In genomic region chr12:123938679-123939480, GRCh38 we compare ENCODE assay signal across 8 cellular contexts. TPM values are rescaled to one million over a fixed set of nuclear protein-coding genes. Genes with fewer than 3 reads are reported as not detected.
A peak's percentile ranks its signal among the peaks of the same experiment; 100 is the strongest.
DNase-seq lines count a peak whose midpoint lies in the region; ATAC-seq and TF ChIP-seq lines count a peak whose summit lies in the region.

No MANE protein-coding gene starts in this region.

- H3K4me1 ChIP-seq in left lung (peaks cover 12 to 23% of the 10 kb centered on the region in 2 donors), colonic mucosa (no peaks in the 10 kb centered on the region)

- peaks cover 0 to 67% of the 10 kb centered on the region in 2 donors for H3K36me3 ChIP-seq in left lung
- no peaks in the 10 kb centered on the region for H3K36me3 ChIP-seq in colonic mucosa

- H3K27ac ChIP-seq in left lung (peak overlapping the region in 1 of 2 donors; percentile 46), colonic mucosa (no peak overlapping the region)

- CTCF ChIA-PET in activated CD4-positive, alpha-beta memory T cell treated with anti-CD3 and anti-CD28 coated beads, Interleukin-2, amount 10 ng/mL, durations not matched to agents 7 days and 5 days (lab: Charles Lee): interaction anchor here (1.2 to 1.5 kb wide), 3 partner anchors 33 to 48 kb away, joined by 4 to 11 read pairs (median 5); no protein-coding TSS in a partner anchor

- peaks cover 25% of the 10 kb centered on the region for H3K4me1 Mint-ChIP-seq in activated CD4-positive, alpha-beta memory T cell treated with anti-CD3 and anti-CD28 coated beads, Interleukin-2, amount 10 ng/mL, durations not matched to agents 7 days and 5 days

- no peak overlapping the region for H3K9ac ChIP-seq in colonic mucosa (ENCODE audit: low read depth in 2 of 2, low read length in 2 of 2)

- H3K4me3 ChIP-seq in AG09309 (ENCODE audit: control insufficient read depth, low read depth, low read length) (no peak overlapping the region), left lung (no peak overlapping the region), colonic mucosa (no peak overlapping the region)

- POLR2A ChIA-PET in activated CD4-positive, alpha-beta memory T cell treated with anti-CD3 and anti-CD28 coated beads, Interleukin-2, amount 10 ng/mL, durations not matched to agents 7 days and 5 days (lab: Charles Lee): interaction anchor here (0.9 to 3.4 kb wide), 5 partner anchors 11 to 226 kb away, joined by 3 to 19 read pairs (median 3); partner anchors contain the start of genes CCDC92 and ZNF664

- peak; percentile 11 for ATAC-seq in left lung
- no peak for ATAC-seq in GM21423 (IDR thresholded peaks at IDR 0.05; ENCODE audit: unreplicated experiment)

- DNase-seq in AG09309 (ENCODE audit: low read depth) (no peak), left lung (peak in 1 of 2 donors; percentile 25), COLO829 (ENCODE audit: low spot score) (no peak), NCI-H2081 treated with DMSO at 0.1 percent for 48 hours (lab: John Stamatoyannopoulos, UW) (no peak), colonic mucosa (no peak)
- DNase-seq in activated CD4-positive, alpha-beta memory T cell treated with anti-CD3 and anti-CD28 coated beads, Interleukin-2, amount 10 ng/mL, durations not matched to agents 7 days and 5 days: no peak

- intact Hi-C loops in left lung (cut with DNase I) (no loop called here), colonic mucosa (cut with DNase I) (no loop called here)

- no peaks in the 10 kb centered on the region for H3K9me3 Mint-ChIP-seq in activated CD4-positive, alpha-beta memory T cell treated with anti-CD3 and anti-CD28 coated beads, Interleukin-2, amount 10 ng/mL, durations not matched to agents 7 days and 5 days

- H3K27me3 Mint-ChIP-seq in activated CD4-positive, alpha-beta memory T cell treated with anti-CD3 and anti-CD28 coated beads, Interleukin-2, amount 10 ng/mL, durations not matched to agents 7 days and 5 days: no peaks in the 10 kb centered on the region

- TF ChIP-seq CTCF in AG09309 (IDR thresholded peaks at IDR 0.05; ENCODE audit: control insufficient read depth, insufficient read depth, low read depth, low read length, missing control alignments) (peak; percentile 38), GM12873 (IDR thresholded peaks at IDR 0.05; ENCODE audit: insufficient read depth, low read depth, low read length, missing control alignments) (peak; percentile 40), left lung (IDR thresholded peaks at IDR 0.05) (no peak), colonic mucosa (IDR thresholded peaks at IDR 0.05) (no peak)

- peak overlapping the region; percentile 65 for H3K4me3 Mint-ChIP-seq in activated CD4-positive, alpha-beta memory T cell treated with anti-CD3 and anti-CD28 coated beads, Interleukin-2, amount 10 ng/mL, durations not matched to agents 7 days and 5 days

- peaks cover 19% of the 10 kb centered on the region for H3K36me3 Mint-ChIP-seq in activated CD4-positive, alpha-beta memory T cell treated with anti-CD3 and anti-CD28 coated beads, Interleukin-2, amount 10 ng/mL, durations not matched to agents 7 days and 5 days (ENCODE audit: low read depth)

- H3K27me3 ChIP-seq in left lung (no peaks in the 10 kb centered on the region), colonic mucosa (no peaks in the 10 kb centered on the region)

- H3K9me3 ChIP-seq in left lung (peaks cover 0 to 9% of the 10 kb centered on the region in 2 donors), colonic mucosa (no peaks in the 10 kb centered on the region)

- H3K27ac Mint-ChIP-seq in activated CD4-positive, alpha-beta memory T cell treated with anti-CD3 and anti-CD28 coated beads, Interleukin-2, amount 10 ng/mL, durations not matched to agents 7 days and 5 days: peak overlapping the region; percentile 68

RNA-seq across cellular contexts. Expression of gene CCDC92, which starts 33.8 kb away (rescaled TPM):
- total RNA-seq in activated CD4-positive, alpha-beta memory T cell treated with anti-CD3 and anti-CD28 coated beads, Interleukin-2, amount 10 ng/mL, durations not matched to agents 7 days and 5 days: 10 to 100 TPM; 20.3 to 20.5 TPM
- total RNA-seq in left lung: 10 to 100 TPM; 40.2 to 54.0 TPM
- total RNA-seq in colonic mucosa: 10 to 100 TPM in 1 of 2 donors, 1 to 10 TPM in 1; 9.6 to 19.5 TPM

RNA-seq across cellular contexts. Expression of gene ZNF664, which starts 34.1 kb away (rescaled TPM):
- 10 to 100 TPM; 42.5 to 43.4 TPM for total RNA-seq in activated CD4-positive, alpha-beta memory T cell treated with anti-CD3 and anti-CD28 coated beads, Interleukin-2, amount 10 ng/mL, durations not matched to agents 7 days and 5 days
- total RNA-seq in left lung (10 to 100 TPM; 85.8 to 98.8 TPM), colonic mucosa (100 to 1,000 TPM; 124 TPM)

Comparison
In these comparisons a context has a peak if more than half of its experiments do, and no peak if none do; other contexts are left out.
1. CTCF ChIP-seq: peak in AG09309 (single experiment) and GM12873 (single experiment); none in left lung (0 of 2) and colonic mucosa (single experiment).